8 cellular contexts compared by ENCODE assay signal in genomic region chr14:21300892-21301291, GRCh38. TPM values are rescaled to one million over a fixed set of nuclear protein-coding genes. Genes with fewer than 3 reads are reported as not detected.
DNase-seq lines count a peak whose midpoint lies in the region; ATAC-seq and TF ChIP-seq lines count a peak whose summit lies in the region.

No MANE protein-coding gene starts in this region.

- 1 to 3% (median 2%) methylated on average over 14 to 30 of the region's 30 CpGs for WGBS in heart left ventricle, 4 donors

- H3K27ac ChIP-seq in heart left ventricle (no peak overlapping the region), gastrocnemius medialis (no peak overlapping the region)

- H3K4me1 ChIP-seq in heart left ventricle (peaks cover 0 to 7% (median 0%) of the 10 kb centered on the region in 12 donors), gastrocnemius medialis (no peaks in the 10 kb centered on the region)

- in situ Hi-C loops in gastrocnemius medialis (cut with MboI; ENCODE audit: low sequenced_read_pairs in 4 of 4): no loop called here

- H3K27me3 ChIP-seq in MG63 (no peaks in the 10 kb centered on the region), heart left ventricle (peaks cover 0 to 18% (median 0%) of the 10 kb centered on the region in 9 donors), gastrocnemius medialis (peaks cover 0 to 20% (median 5%) of the 10 kb centered on the region in 3 donors)

- TF ChIP-seq POLR2A in heart left ventricle (IDR thresholded peaks at IDR 0.05): no peak
- no peak for TF ChIP-seq POLR2A in gastrocnemius medialis (IDR thresholded peaks at IDR 0.05)

- DNase-seq in CD1c-positive myeloid dendritic cell (ENCODE audit: extremely low spot score) (peak; percentile 6), MG63 (peak; percentile 27), heart left ventricle (peak; percentile 19 to 70 (median 33)), gastrocnemius medialis (no peak), LoVo (ENCODE audit: low spot score) (no peak)
- peak; percentile 34 for DNase-seq in activated T-cell treated with anti-CD3 and anti-CD28 coated beads, Interleukin-2, amount 50 U/mL, for 1 hour

- H3K4me3 ChIP-seq in MG63: peak overlapping the region; percentile 25
- H3K4me3 ChIP-seq in heart left ventricle: peak overlapping the region in 9 of 12 donors; percentile 28 to 44 (median 37)
- H3K4me3 ChIP-seq in gastrocnemius medialis: peak overlapping the region; percentile 7 to 25 (median 20)

- TF ChIP-seq CTCF in heart left ventricle (IDR thresholded peaks at IDR 0.05) (peak in 3 of 12 donors; percentile 6 to 24 (median 19)), gastrocnemius medialis (IDR thresholded peaks at IDR 0.05 in 4 of 5, conservative IDR thresholded peaks at IDR 0.05 in 1 of 5) (peak in 1 of 5 experiments; percentile 25)

- ATAC-seq in heart left ventricle (peak in 3 of 4 donors; percentile 55 to 67 (median 66)), gastrocnemius medialis (no peak), GM19467 (IDR thresholded peaks at IDR 0.05; ENCODE audit: unreplicated experiment) (no peak), GM21717 (IDR thresholded peaks at IDR 0.05; ENCODE audit: unreplicated experiment) (no peak)

- H3K36me3 ChIP-seq in MG63 (no peaks in the 10 kb centered on the region), heart left ventricle (no peaks in the 10 kb centered on the region), gastrocnemius medialis (no peaks in the 10 kb centered on the region)

- intact Hi-C loops in heart left ventricle (cut with DNase I): no loop called here
- intact Hi-C loops in gastrocnemius medialis (cut with DNase I; ENCODE audit: low total_unique reads): no loop called here

- H3K9me3 ChIP-seq in MG63 (no peaks in the 10 kb centered on the region), heart left ventricle (no peaks in the 10 kb centered on the region), gastrocnemius medialis (no peaks in the 10 kb centered on the region)

RNA-seq across cellular contexts. Expression of gene RPGRIP1, which starts 21.0 kb away (rescaled TPM):
- total RNA-seq in MG63 (2014; rRNA removed; shearing (Covaris generic); ENCODE audit: low replicate concordance): not detected in 2 replicates
- total RNA-seq in heart left ventricle (under 1 TPM in 8 of 9 donors, not detected in 1; 0.12 to 0.81 (median 0.41) TPM), gastrocnemius medialis (not detected)
- under 1 TPM; 0.14 to 0.23 TPM for polyA plus RNA-seq in heart left ventricle

RNA-seq across cellular contexts. Expression of gene HNRNPC, which starts 31.6 kb away (rescaled TPM):
- total RNA-seq in MG63 (2014; rRNA removed; shearing (Covaris generic); ENCODE audit: low replicate concordance): 994 and 1,287 TPM in 2 replicates
- total RNA-seq in heart left ventricle (100 to 1,000 TPM; 201 to 289 (median 249) TPM), gastrocnemius medialis (100 to 1,000 TPM; 281 to 357 (median 318) TPM)
- 100 to 1,000 TPM; 255 to 389 TPM for polyA plus RNA-seq in heart left ventricle

Comparison
In these comparisons a context has a peak if more than half of its experiments do, and no peak if none do; other contexts are left out.
1. DNase-seq: peak in CD1c-positive myeloid dendritic cell (single experiment), MG63 (single experiment), activated T-cell treated with anti-CD3 and anti-CD28 coated beads, Interleukin-2, amount 50 U/mL, for 1 hour (single experiment) and heart left ventricle (5 of 5); none in gastrocnemius medialis (0 of 2) and LoVo (single experiment).
2. ATAC-seq: peak in heart left ventricle (3 of 4); none in gastrocnemius medialis (0 of 2), GM19467 (single experiment) and GM21717 (single experiment).
3. Peak in every context shown above with its lines, with median percentiles within 50 percentile points of each other: H3K4me3 ChIP-seq.